In genomic region chr2:203835420-203835819, GRCh38 we compare ENCODE assay signal across 25 cellular contexts. TPM values are rescaled to one million over a fixed set of nuclear protein-coding genes. Genes with fewer than 3 reads are reported as not detected.
DNase-seq lines count a peak whose midpoint lies in the region; ATAC-seq, FAIRE-seq and TF ChIP-seq lines count a peak whose summit lies in the region.
"Had no signal": no experiment of that assay in that cellular context is flagged by ENCODE, and none has a peak within 500 bp of the region (broad histone marks: within the 10 kb centered on the region; RNA-seq: fewer than 3 reads in every experiment).

No MANE protein-coding gene starts in this region.

- H3K27me3 ChIP-seq in HepG2 (ENCODE audit: control insufficient read depth in 1 of 2, insufficient read depth in 2 of 2, low read length in 2 of 2), result peaks cover 2 to 24% of the 10 kb centered on the region in 2 experiments; a peak in 1 of 5 replicates
- H3K27me3 ChIP-seq in right lobe of liver, result no peaks in the 10 kb centered on the region
- H3K27me3 ChIP-seq in endodermal cell (ENCODE audit: control insufficient read depth, insufficient read depth, low read length, poor library complexity, severe bottlenecking), result no peaks in the 10 kb centered on the region
- no peaks in the 10 kb centered on the region for H3K27me3 ChIP-seq in gastrocnemius medialis
- no peaks in the 10 kb centered on the region; the same call in 1 of the 2 replicates for H3K27me3 ChIP-seq in SK-N-SH (ENCODE audit: insufficient read depth)
- H3K27me3 ChIP-seq: BLaER1 had no signal

- TF ChIP-seq POLR2A in HepG2 (IDR thresholded peaks at IDR 0.05; ENCODE audit: insufficient read depth in 1 of 2, low read depth in 2 of 2, low read length in 2 of 2) (no peak), right lobe of liver (IDR thresholded peaks at IDR 0.05) (no peak), gastrocnemius medialis (IDR thresholded peaks at IDR 0.05) (no peak)

- H3F3A ChIP-seq in SK-N-SH (replicated peaks; ENCODE audit: insufficient read depth), result no peaks in the 10 kb centered on the region

- no peaks in the 10 kb centered on the region for H3K27me3 Mint-ChIP-seq in activated CD4-positive, alpha-beta memory T cell treated with anti-CD3 and anti-CD28 coated beads for 36 hours
- H3K27me3 Mint-ChIP-seq in activated CD4-positive, alpha-beta memory T cell treated with anti-CD3 and anti-CD28 coated beads, Interleukin-2, amount 10 ng/mL, durations not matched to agents 7 days and 5 days, result peaks cover 2% of the 10 kb centered on the region
- peaks cover 3% of the 10 kb centered on the region for H3K27me3 Mint-ChIP-seq in endodermal cell (ENCODE audit: insufficient read depth)

- H3K36me3 Mint-ChIP-seq in activated CD4-positive, alpha-beta memory T cell treated with anti-CD3 and anti-CD28 coated beads for 36 hours, result no peaks in the 10 kb centered on the region
- H3K36me3 Mint-ChIP-seq in activated CD4-positive, alpha-beta memory T cell treated with anti-CD3 and anti-CD28 coated beads, Interleukin-2, amount 10 ng/mL, durations not matched to agents 7 days and 5 days (ENCODE audit: low read depth), result peaks cover 3% of the 10 kb centered on the region
- H3K36me3 Mint-ChIP-seq in endodermal cell (ENCODE audit: low read depth), result no peaks in the 10 kb centered on the region
- H3K36me3 Mint-ChIP-seq: CD14-positive monocyte; CD8-positive, alpha-beta T cell had no signal

- no peak for TF ChIP-seq RAD21 in HepG2 (CRISPR knock-in tag; IDR thresholded peaks at IDR 0.05)
- no peak for TF ChIP-seq RAD21 in SK-N-SH (IDR thresholded peaks at IDR 0.05; ENCODE audit: low read length)

- in situ Hi-C loops in HepG2 (cut with HindIII; ENCODE audit: extremely low pct_ligation_motif_present, low pct_unique_long_range_greater_than_20kb) (no loop called here), gastrocnemius medialis (cut with MboI; ENCODE audit: low sequenced_read_pairs in 4 of 4) (no loop called here)

- CTCF ChIA-PET in activated CD4-positive, alpha-beta memory T cell treated with anti-CD3 and anti-CD28 coated beads for 36 hours (lab: Charles Lee), result no interaction called here
- CTCF ChIA-PET in activated CD4-positive, alpha-beta memory T cell treated with anti-CD3 and anti-CD28 coated beads, Interleukin-2, amount 10 ng/mL, durations not matched to agents 7 days and 5 days (lab: Charles Lee), result no interaction called here
- CTCF ChIA-PET in HepG2 (lab: Yijun Ruan, JAX; ENCODE audit: low intra/inter-chr PET ratio, low total read pairs) (no interaction called here), SK-N-SH (lab: Yijun Ruan, JAX) (no interaction called here)

- no peaks in the 10 kb centered on the region for H3K79me2 ChIP-seq in HepG2 (ENCODE audit: insufficient read depth, low read length)
- no peaks in the 10 kb centered on the region for H3K79me2 ChIP-seq in SK-N-SH (ENCODE audit: insufficient read depth)

- no peak for TF ChIP-seq EP300 in HepG2 (IDR thresholded peaks at IDR 0.05; ENCODE audit: low read depth in 2 of 2, low read length in 2 of 2)
- TF ChIP-seq EP300 in HepG2 (CRISPR knock-in tag; IDR thresholded peaks at IDR 0.05; ENCODE audit: borderline replicate concordance), result no peak
- TF ChIP-seq EP300 in SK-N-SH (IDR thresholded peaks at IDR 0.05; ENCODE audit: borderline replicate concordance in 1 of 2, low read depth in 1 of 2, low read length in 1 of 2), result no peak

- no peak for FAIRE-seq in HepG2 (lab: Jason Lieb, UNC)
- FAIRE-seq: GM12878, H54 had no signal

- DNase-seq in activated CD4-positive, alpha-beta memory T cell treated with anti-CD3 and anti-CD28 coated beads for 36 hours, result no peak
- no peak for DNase-seq in activated CD4-positive, alpha-beta memory T cell treated with anti-CD3 and anti-CD28 coated beads, Interleukin-2, amount 10 ng/mL, durations not matched to agents 7 days and 5 days
- DNase-seq in HepG2 (ENCODE audit: low spot score) (no peak), right lobe of liver (no peak), endodermal cell (no peak), gastrocnemius medialis (no peak), cerebellum (ENCODE audit: low spot score) (no peak), SK-N-SH (no peak)
- DNase-seq: 8988T; Calu3; CD8-positive, alpha-beta T cell; DMS79 treated with DMSO at 0.1 percent for 48 hours; GM23248; HCEC 1CT; HFFc6; IMR-90 had no signal

- intact Hi-C loops in activated CD4-positive, alpha-beta memory T cell treated with anti-CD3 and anti-CD28 coated beads for 36 hours (cut with micrococcal nuclease), result no loop called here
- intact Hi-C loops in HepG2 (cut with micrococcal nuclease; ENCODE audit: unreplicated experiment), result no loop called here
- intact Hi-C loops in right lobe of liver (cut with DNase I), result no loop called here
- intact Hi-C loops in gastrocnemius medialis (cut with DNase I; ENCODE audit: low total_unique reads), result no loop called here

- H3K9ac ChIP-seq in HepG2 (ENCODE audit: insufficient read depth, low read depth, low read length) (no peak overlapping the region), endodermal cell (ENCODE audit: extremely low read depth, low read length, poor library complexity, severe bottlenecking) (no peak overlapping the region), SK-N-SH (no peak overlapping the region)
- H3K9ac ChIP-seq: BLaER1, GM23248 had no signal

- H3K36me3 ChIP-seq in HepG2 (replicated peaks in 1 of 2; ENCODE audit: control insufficient read depth in 1 of 2, insufficient read depth in 2 of 2, low read length in 2 of 2), result no peaks in the 10 kb centered on the region
- no peaks in the 10 kb centered on the region for H3K36me3 ChIP-seq in right lobe of liver
- H3K36me3 ChIP-seq in endodermal cell (ENCODE audit: control insufficient read depth, insufficient read depth, low read length), result no peaks in the 10 kb centered on the region
- H3K36me3 ChIP-seq in gastrocnemius medialis, result no peaks in the 10 kb centered on the region
- no peaks in the 10 kb centered on the region for H3K36me3 ChIP-seq in SK-N-SH (replicated peaks in 1 of 2; ENCODE audit: control insufficient read depth in 1 of 2, insufficient read depth in 2 of 2, low read length in 1 of 2)
- H3K36me3 ChIP-seq: BLaER1 had no signal

- peak overlapping the region; percentile 11 for H3K27ac Mint-ChIP-seq in activated CD4-positive, alpha-beta memory T cell treated with anti-CD3 and anti-CD28 coated beads for 36 hours
- H3K27ac Mint-ChIP-seq in activated CD4-positive, alpha-beta memory T cell treated with anti-CD3 and anti-CD28 coated beads, Interleukin-2, amount 10 ng/mL, durations not matched to agents 7 days and 5 days, result no peak overlapping the region
- no peak overlapping the region for H3K27ac Mint-ChIP-seq in endodermal cell
- H3K27ac Mint-ChIP-seq: CD14-positive monocyte; CD8-positive, alpha-beta T cell; HFFc6 had no signal

- H3K4me3 ChIP-seq in HepG2 (replicated peaks in 1 of 3; ENCODE audit: insufficient read depth in 1 of 3, low read depth in 2 of 3, low read length in 3 of 3), result no peak overlapping the region
- H3K4me3 ChIP-seq in right lobe of liver, result no peak overlapping the region
- no peak overlapping the region for H3K4me3 ChIP-seq in endodermal cell (ENCODE audit: low read length)
- no peak overlapping the region for H3K4me3 ChIP-seq in gastrocnemius medialis
- no peak overlapping the region for H3K4me3 ChIP-seq in SK-N-SH (ENCODE audit: low read depth in 2 of 2, low read length in 1 of 2)
- H3K4me3 ChIP-seq: BLaER1, GM12878, GM23248 had no signal

- TF ChIP-seq CTCF in HepG2 (CRISPR knock-in tag; IDR thresholded peaks at IDR 0.05), result no peak
- TF ChIP-seq CTCF in right lobe of liver (IDR thresholded peaks at IDR 0.05), result no peak
- TF ChIP-seq CTCF in endodermal cell (conservative IDR thresholded peaks at IDR 0.05), result no peak
- TF ChIP-seq CTCF in gastrocnemius medialis (IDR thresholded peaks at IDR 0.05 in 4 of 5, conservative IDR thresholded peaks at IDR 0.05 in 1 of 5), result no peak
- no peak for TF ChIP-seq CTCF in SK-N-SH (IDR thresholded peaks at IDR 0.05)

- no peaks in the 10 kb centered on the region for H3K9me3 Mint-ChIP-seq in activated CD4-positive, alpha-beta memory T cell treated with anti-CD3 and anti-CD28 coated beads for 36 hours
- H3K9me3 Mint-ChIP-seq in activated CD4-positive, alpha-beta memory T cell treated with anti-CD3 and anti-CD28 coated beads, Interleukin-2, amount 10 ng/mL, durations not matched to agents 7 days and 5 days, result peaks cover 3% of the 10 kb centered on the region
- no peaks in the 10 kb centered on the region for H3K9me3 Mint-ChIP-seq in endodermal cell
- H3K9me3 Mint-ChIP-seq: CD8-positive, alpha-beta T cell; HFFc6 had no signal

- H3K4me1 ChIP-seq in HepG2 (ENCODE audit: insufficient read depth, low read length) (no peaks in the 10 kb centered on the region), right lobe of liver (no peaks in the 10 kb centered on the region), endodermal cell (ENCODE audit: control insufficient read depth, insufficient read depth, low read length) (no peaks in the 10 kb centered on the region), gastrocnemius medialis (peaks cover 0 to 5% of the 10 kb centered on the region in 2 donors), SK-N-SH (ENCODE audit: control insufficient read depth in 1 of 2, insufficient read depth in 2 of 2, low read depth in 1 of 2, low read length in 1 of 2) (no peaks in the 10 kb centered on the region)

- H3K4me1 Mint-ChIP-seq in activated CD4-positive, alpha-beta memory T cell treated with anti-CD3 and anti-CD28 coated beads for 36 hours (ENCODE audit: low read depth), result peaks cover 13% of the 10 kb centered on the region
- H3K4me1 Mint-ChIP-seq in activated CD4-positive, alpha-beta memory T cell treated with anti-CD3 and anti-CD28 coated beads, Interleukin-2, amount 10 ng/mL, durations not matched to agents 7 days and 5 days, result peaks cover 16% of the 10 kb centered on the region
- H3K4me1 Mint-ChIP-seq in endodermal cell, result peaks cover 3% of the 10 kb centered on the region

- H3K9me3 ChIP-seq in HepG2 (ENCODE audit: low read length) (no peaks in the 10 kb centered on the region), right lobe of liver (no peaks in the 10 kb centered on the region), endodermal cell (ENCODE audit: control insufficient read depth, low read length) (no peaks in the 10 kb centered on the region), gastrocnemius medialis (no peaks in the 10 kb centered on the region), SK-N-SH (no peaks in the 10 kb centered on the region)
- H3K9me3 ChIP-seq: BLaER1 had no signal

- H3K4me3 Mint-ChIP-seq in activated CD4-positive, alpha-beta memory T cell treated with anti-CD3 and anti-CD28 coated beads for 36 hours, result no peak overlapping the region
- H3K4me3 Mint-ChIP-seq in activated CD4-positive, alpha-beta memory T cell treated with anti-CD3 and anti-CD28 coated beads, Interleukin-2, amount 10 ng/mL, durations not matched to agents 7 days and 5 days, result no peak overlapping the region
- no peak overlapping the region for H3K4me3 Mint-ChIP-seq in endodermal cell
- H3K4me3 Mint-ChIP-seq: CD14-positive monocyte; CD8-positive, alpha-beta T cell; HFFc6 had no signal

- ATAC-seq in HepG2, result no peak
- no peak for ATAC-seq in right lobe of liver
- ATAC-seq in gastrocnemius medialis, result no peak
- ATAC-seq: CD8-positive, alpha-beta T cell; GM12878 had no signal

- no peak overlapping the region for H3K27ac ChIP-seq in HepG2 (ENCODE audit: extremely low read length, insufficient read depth, low read length)
- H3K27ac ChIP-seq in right lobe of liver, result no peak overlapping the region
- peak overlapping the region; percentile 5 for H3K27ac ChIP-seq in endodermal cell (ENCODE audit: low read depth, low read length)
- H3K27ac ChIP-seq in gastrocnemius medialis, result no peak overlapping the region
- H3K27ac ChIP-seq in SK-N-SH (ENCODE audit: low read depth in 2 of 2, low read length in 1 of 2), result no peak overlapping the region
- H3K27ac ChIP-seq: BLaER1, GM23248, HL-60 had no signal

- H4K20me1 ChIP-seq in HepG2 (ENCODE audit: insufficient read depth, low read length) (no peaks in the 10 kb centered on the region), SK-N-SH (ENCODE audit: insufficient read depth) (no peaks in the 10 kb centered on the region)
- H4K20me1 ChIP-seq: BLaER1 had no signal

- BruUV-seq in HepG2 (replicated peaks; lab: Mats Ljungman, UMichigan), result no TSS peak

- WGBS in HepG2 (ENCODE audit: low lambda C conversion rate), result 48% methylated on average over 6 of the region's 6 CpGs
- WGBS in right lobe of liver (ENCODE audit: insufficient coverage, low coverage, low lambda C conversion rate, missing lambda C conversion rate), result 79% methylated on average over 6 of the region's 6 CpGs
- 96 to 100% methylated on average over 5 to 6 of the region's 6 CpGs for WGBS in endodermal cell (ENCODE audit: insufficient coverage in 1 of 2, insufficient read length in 1 of 2), 2 experiments
- 76% methylated on average over 6 of the region's 6 CpGs for WGBS in SK-N-SH (ENCODE audit: low lambda C conversion rate)

- POLR2A ChIA-PET in activated CD4-positive, alpha-beta memory T cell treated with anti-CD3 and anti-CD28 coated beads for 36 hours (lab: Charles Lee), result interaction anchor here (0.9 to 1.7 kb wide), 4 partner anchors 18 to 33 kb away, joined by 3 to 6 read pairs (median 4); no protein-coding TSS in a partner anchor
- POLR2A ChIA-PET in activated CD4-positive, alpha-beta memory T cell treated with anti-CD3 and anti-CD28 coated beads, Interleukin-2, amount 10 ng/mL, durations not matched to agents 7 days and 5 days (lab: Charles Lee), result interaction anchor here (1.3 to 2.7 kb wide), 2 partner anchors 22 to 26 kb away, joined by 4 to 7 read pairs; no protein-coding TSS in a partner anchor
- POLR2A ChIA-PET in HepG2 (lab: Yijun Ruan, JAX), result no interaction called here
- POLR2A ChIA-PET in SK-N-SH (lab: Yijun Ruan, JAX), result interaction anchor here (1.1 kb wide), 1 partner anchor 489 kb away, joined by 3 read pairs; no protein-coding TSS in a partner anchor

- H3K9me2 ChIP-seq in SK-N-SH, result no peaks in the 10 kb centered on the region

- no peak overlapping the region for H2AFZ ChIP-seq in HepG2 (ENCODE audit: low read length)
- no peak overlapping the region for H2AFZ ChIP-seq in SK-N-SH (ENCODE audit: low read depth)
- H2AFZ ChIP-seq: GM23248 had no signal

- H3K4me2 ChIP-seq in HepG2 (ENCODE audit: low read depth, low read length) (no peak overlapping the region), SK-N-SH (no peak overlapping the region)
- H3K4me2 ChIP-seq: BLaER1 had no signal

RNA-seq across cellular contexts. Expression of gene CTLA4, which starts 32.2 kb away (rescaled TPM):
- 100 to 1,000 TPM; 245 to 254 TPM for total RNA-seq in activated CD4-positive, alpha-beta memory T cell treated with anti-CD3 and anti-CD28 coated beads for 36 hours
- 100 to 1,000 TPM in 1 of 2 experiments, 10 to 100 TPM in 1; 98.1 to 101 TPM for total RNA-seq in activated CD4-positive, alpha-beta memory T cell treated with anti-CD3 and anti-CD28 coated beads, Interleukin-2, amount 10 ng/mL, durations not matched to agents 7 days and 5 days
- total RNA-seq in HepG2 (2016; rRNA removed; fragmentation: Illumina TruSeq; extraction: Trizol) (not detected in 2 replicates), right lobe of liver (not detected), endodermal cell (not detected), gastrocnemius medialis (not detected), cerebellum (not detected)
- total RNA-seq in HepG2 (2016; cell fraction: cytosol; rRNA removed; fragmentation: Illumina TruSeq; extraction: Trizol; ENCODE audit: low read depth), result not detected in 2 replicates
- 0.04 TPM in 1 of 2 replicates, not detected in the other for total RNA-seq in HepG2 (2016; cell fraction: insoluble cytoplasmic fraction; rRNA removed; fragmentation: Illumina TruSeq; extraction: Trizol)
- not detected in 2 replicates for total RNA-seq in HepG2 (2016; cell fraction: membrane; rRNA removed; fragmentation: Illumina TruSeq; extraction: Trizol)
- total RNA-seq in HepG2 (2016; cell fraction: nucleus; rRNA removed; fragmentation: Illumina TruSeq; extraction: Trizol), result not detected in 2 replicates
- polyA plus RNA-seq in HepG2 (2011; rRNA removed) (0.16 TPM in 1 of 2 replicates, not detected in the other), SK-N-SH (2012; rRNA removed) (0.03 TPM in 1 of 2 replicates, not detected in the other)
- polyA plus RNA-seq in HepG2 (2011; cell fraction: cytosol; rRNA removed), result not detected in 2 replicates
- polyA plus RNA-seq in HepG2 (2011; cell fraction: nucleus; rRNA removed), result 0.32 and 0.40 TPM in 2 replicates
- 0.15 TPM in 1 of 2 replicates, not detected in the other for polyA plus RNA-seq in HepG2 (2012)
- polyA plus RNA-seq in HepG2 (2016; cell fraction: cytosol; fragmentation: Illumina TruSeq; extraction: Trizol; ENCODE audit: low read depth), result not detected in 2 replicates
- polyA plus RNA-seq in HepG2 (2016; cell fraction: insoluble cytoplasmic fraction; fragmentation: Illumina TruSeq; extraction: Trizol; ENCODE audit: low read depth), result 0.14 TPM in 1 of 2 replicates, not detected in the other
- polyA plus RNA-seq in HepG2 (2016; cell fraction: membrane; fragmentation: Illumina TruSeq; extraction: Trizol; ENCODE audit: low read depth), result not detected in 2 replicates
- 0.31 TPM in 1 of 2 replicates, not detected in the other for polyA plus RNA-seq in HepG2 (2016; cell fraction: nucleus; fragmentation: Illumina TruSeq; extraction: Trizol; ENCODE audit: insufficient read depth, low read depth)
- not detected in 2 replicates for polyA minus RNA-seq in HepG2 (2011; rRNA and poly(A)+ RNA removed; ENCODE audit: low replicate concordance)
- not detected in 2 replicates for polyA minus RNA-seq in HepG2 (2011; cell fraction: cytosol; rRNA and poly(A)+ RNA removed)
- not detected in 2 replicates for polyA minus RNA-seq in HepG2 (2011; cell fraction: nucleus; rRNA and poly(A)+ RNA removed)
- polyA plus RNA-seq in endodermal cell (2013, experiment 1 of 2), result not detected
- polyA plus RNA-seq in endodermal cell (2013, experiment 2 of 2), result not detected
- 0.01 TPM in 1 of 2 replicates, not detected in the other for polyA plus RNA-seq in SK-N-SH (2012; cell fraction: cytosol; rRNA removed)
- 0.26 and 0.97 TPM in 2 replicates for polyA plus RNA-seq in SK-N-SH (2012; cell fraction: nucleus; rRNA removed)
- total RNA-seq: A673, Calu3, G401, GM12878, GM23248, HFFc6, HT1080, IMR-90 had no signal
- polyA plus RNA-seq: AG04450, CD14-positive monocyte, GM12878, GM23248, IMR-90 had no signal

Comparison
In these comparisons a context has a peak if more than half of its experiments do, and no peak if none do; other contexts are left out.
1. RNA of gene CTLA4, which starts 32.2 kb away (total RNA-seq): 245 to 254 TPM in activated CD4-positive, alpha-beta memory T cell treated with anti-CD3 and anti-CD28 coated beads for 36 hours and 98.1 to 101 TPM in activated CD4-positive, alpha-beta memory T cell treated with anti-CD3 and anti-CD28 coated beads, Interleukin-2, amount 10 ng/mL, durations not matched to agents 7 days and 5 days; not detected in cerebellum (single experiment), 0.04 TPM in HepG2, not detected in right lobe of liver, not detected in endodermal cell and not detected in gastrocnemius medialis; every median in the first group is over 10 times any median in the second.